Comparison of ENCODE assay signal across 8 cellular contexts in genomic region chr14:96362965-96363750, GRCh38. TPM values are rescaled to one million over a fixed set of nuclear protein-coding genes. Genes with fewer than 3 reads are reported as not detected.
DNase-seq lines count a peak whose midpoint lies in the region; ATAC-seq, FAIRE-seq and TF ChIP-seq lines count a peak whose summit lies in the region.

Gene ATG2B, minus strand, starts transcription at chr14:96363341. Its CDS starts 365 bp downstream, at chr14:96362976.
Gene GSKIP, plus strand, starts transcription at chr14:96363526. Its CDS starts 18,722 bp downstream, at chr14:96382248.

- H2AFZ ChIP-seq in keratinocyte (ENCODE audit: control insufficient read depth, low read length), result peak within 1 kb of the TSS; percentile 95

- H3K27ac ChIP-seq in keratinocyte (ENCODE audit: control insufficient read depth, insufficient read depth, low read length), result peak within 1 kb of the TSS; percentile 77

- no peaks in the 10 kb centered on the region for H3K9me3 ChIP-seq in keratinocyte (ENCODE audit: control insufficient read depth, low read depth, low read length)

- H3K4me1 Mint-ChIP-seq in central memory CD8-positive, alpha-beta T cell, result peaks cover 33% of the 10 kb centered on the region

- H3K27ac Mint-ChIP-seq in central memory CD8-positive, alpha-beta T cell (ENCODE audit: low read depth), result peak within 1 kb of the TSS; percentile 89

- FAIRE-seq in keratinocyte (lab: Jason Lieb, UNC), result no peak

- H3K27me3 Mint-ChIP-seq in central memory CD8-positive, alpha-beta T cell, result no peaks in the 10 kb centered on the region

- H3K4me3 ChIP-seq in AG09309 (ENCODE audit: control insufficient read depth, low read depth, low read length), result peak within 1 kb of the TSS; percentile 98
- peak within 1 kb of the TSS; percentile 88 to 98 (median 94) for H3K4me3 ChIP-seq in keratinocyte (ENCODE audit: control insufficient read depth in 2 of 3, extremely low read depth in 1 of 3, insufficient read depth in 2 of 3, low read depth in 1 of 3, low read length in 3 of 3)

- DNase-seq in AG09309 (ENCODE audit: low read depth) (peak; percentile 43), NCI-H446 treated with DMSO at 0.1 percent for 48 hours (lab: John Stamatoyannopoulos, UW) (peak; percentile 65), keratinocyte (ENCODE audit: low read depth, low spot score) (peak; percentile 30)
- peak; percentile 96 for DNase-seq in central memory CD8-positive, alpha-beta T cell (ENCODE audit: low spot score in 2 of 2)
- peak; percentile 93 to 95 (median 94) for DNase-seq in stimulated activated CD4-positive, alpha-beta T cell treated with anti-CD3 and anti-CD28 coated beads, Interleukin-12 subunit alpha, Interleukin-12 subunit beta, amount 100 ng/mL, for 48 hours (ENCODE audit: low read depth in 2 of 3, low spot score in 1 of 3)

- H3K9ac ChIP-seq in keratinocyte (ENCODE audit: control insufficient read depth, extremely low read depth, insufficient read depth, low read length), result peak within 1 kb of the TSS; percentile 84

- peaks cover 4% of the 10 kb centered on the region for H3K9me1 ChIP-seq in keratinocyte (ENCODE audit: control insufficient read depth, extremely low read depth, insufficient read depth, low read length)

- dilution Hi-C loops in keratinocyte (cut with MboI; ENCODE audit: extremely low pct_ligation_motif_present, low sequenced_read_pairs), result no loop called here

- no peaks in the 10 kb centered on the region for H4K20me1 ChIP-seq in keratinocyte (ENCODE audit: control insufficient read depth, extremely low read depth, insufficient read depth, low read length)

- peaks cover 12% of the 10 kb centered on the region for H3K36me3 Mint-ChIP-seq in central memory CD8-positive, alpha-beta T cell (ENCODE audit: insufficient read depth)

- H3K9me3 Mint-ChIP-seq in central memory CD8-positive, alpha-beta T cell, result no peaks in the 10 kb centered on the region

- peaks cover 0 to 1% of the 10 kb centered on the region in 2 experiments for H3K36me3 ChIP-seq in keratinocyte (ENCODE audit: control insufficient read depth in 2 of 2, extremely low read depth in 1 of 2, insufficient read depth in 2 of 2, low read length in 2 of 2)

- peak within 1 kb of the TSS; percentile 87 for H3K4me2 ChIP-seq in keratinocyte (ENCODE audit: control insufficient read depth, extremely low read depth, insufficient read depth, low read depth, low read length)

- H3K4me1 ChIP-seq in keratinocyte (ENCODE audit: control insufficient read depth, extremely low read depth, insufficient read depth, low read length), result peaks cover 18% of the 10 kb centered on the region

- H3K79me2 ChIP-seq in keratinocyte (ENCODE audit: control insufficient read depth, insufficient read depth, low read length), result peaks cover 70% of the 10 kb centered on the region

- peak within 1 kb of the TSS; percentile 88 for H3K4me3 Mint-ChIP-seq in central memory CD8-positive, alpha-beta T cell

- H3K27me3 ChIP-seq in keratinocyte (ENCODE audit: control insufficient read depth, extremely low read depth, insufficient read depth, low read length), result no peaks in the 10 kb centered on the region

- peak; percentile 77 for ATAC-seq in GM19025 (IDR thresholded peaks at IDR 0.05; ENCODE audit: low read depth, unreplicated experiment)
- peak; percentile 75 for ATAC-seq in HG03280 (IDR thresholded peaks at IDR 0.05; ENCODE audit: unreplicated experiment)
- peak; percentile 79 to 81 for ATAC-seq in activated CD4-positive, CD25-positive, alpha-beta regulatory T cell treated with anti-CD3 and anti-CD28 coated beads, Interleukin-2, amount 50 U/mL, for 24 hours
- peak; percentile 81 for ATAC-seq in central memory CD8-positive, alpha-beta T cell (replicated peaks; ENCODE audit: extremely low read depth, poor library complexity, severe bottlenecking)

- TF ChIP-seq CTCF in AG09309 (IDR thresholded peaks at IDR 0.05; ENCODE audit: control insufficient read depth, insufficient read depth, low read depth, low read length, missing control alignments) (no peak), keratinocyte (optimal IDR thresholded peaks at IDR 0.05 in 1 of 3, IDR thresholded peaks at IDR 0.05 in 1 of 3, conservative IDR thresholded peaks at IDR 0.05 in 1 of 3; ENCODE audit: extremely low read depth in 1 of 3, insufficient read depth in 2 of 3, low read length in 3 of 3) (no peak)

RNA-seq across cellular contexts. Expression of gene ATG2B, which starts in this region (rescaled TPM):
- 9.4 to 11.4 TPM (median 9.5 TPM) in 3 replicates for polyA plus RNA-seq in keratinocyte
- 12.2 TPM for polyA plus RNA-seq in keratinocyte (2011; ENCODE audit: low read depth)
- polyA plus RNA-seq in keratinocyte (2011; cell fraction: cytosol; rRNA removed), result 4.7 and 8.5 TPM in 2 replicates
- 17.9 and 19.0 TPM in 2 replicates for polyA plus RNA-seq in keratinocyte (2011; cell fraction: nucleus; rRNA removed)
- polyA plus RNA-seq in keratinocyte (2012; ENCODE audit: low replicate concordance), result 4.8 and 5.9 TPM in 2 replicates
- polyA minus RNA-seq in keratinocyte, result 11.6 to 21.1 TPM (median 14.0 TPM) in 3 replicates
- polyA minus RNA-seq in keratinocyte (2011; cell fraction: cytosol; rRNA and poly(A)+ RNA removed), result 7.7 TPM
- 29.1 and 42.2 TPM in 2 replicates for polyA minus RNA-seq in keratinocyte (2011; cell fraction: nucleus; rRNA and poly(A)+ RNA removed)

RNA-seq across cellular contexts. Expression of gene GSKIP, which starts in this region (rescaled TPM):
- 37.3 to 51.1 TPM (median 42.3 TPM) in 3 replicates for polyA plus RNA-seq in keratinocyte
- 61.1 TPM for polyA plus RNA-seq in keratinocyte (2011; ENCODE audit: low read depth)
- 41.0 and 77.6 TPM in 2 replicates for polyA plus RNA-seq in keratinocyte (2011; cell fraction: cytosol; rRNA removed)
- polyA plus RNA-seq in keratinocyte (2011; cell fraction: nucleus; rRNA removed), result 27.4 and 37.9 TPM in 2 replicates
- polyA plus RNA-seq in keratinocyte (2012; ENCODE audit: low replicate concordance), result 36.3 and 48.6 TPM in 2 replicates
- 8.8 to 48.9 TPM (median 33.2 TPM) in 3 replicates for polyA minus RNA-seq in keratinocyte
- polyA minus RNA-seq in keratinocyte (2011; cell fraction: cytosol; rRNA and poly(A)+ RNA removed), result 27.6 TPM
- polyA minus RNA-seq in keratinocyte (2011; cell fraction: nucleus; rRNA and poly(A)+ RNA removed), result 13.3 and 16.7 TPM in 2 replicates

Comparison
In these comparisons a context has a peak if more than half of its experiments do, and no peak if none do; other contexts are left out.
1. Peak in every context shown above with its lines: DNase-seq, ATAC-seq, H3K4me3 ChIP-seq and H3K27ac ChIP-seq.
2. DNase-seq: peak in every context shown above with its lines; median percentile 96 in central memory CD8-positive, alpha-beta T cell; 94 in stimulated activated CD4-positive, alpha-beta T cell treated with anti-CD3 and anti-CD28 coated beads, Interleukin-12 subunit alpha, Interleukin-12 subunit beta, amount 100 ng/mL, for 48 hours; 65 in NCI-H446 treated with DMSO at 0.1 percent for 48 hours; 43 in AG09309; 30 in keratinocyte.